ENCODE assay signal across 8 cellular contexts in the genomic region with DNA sequence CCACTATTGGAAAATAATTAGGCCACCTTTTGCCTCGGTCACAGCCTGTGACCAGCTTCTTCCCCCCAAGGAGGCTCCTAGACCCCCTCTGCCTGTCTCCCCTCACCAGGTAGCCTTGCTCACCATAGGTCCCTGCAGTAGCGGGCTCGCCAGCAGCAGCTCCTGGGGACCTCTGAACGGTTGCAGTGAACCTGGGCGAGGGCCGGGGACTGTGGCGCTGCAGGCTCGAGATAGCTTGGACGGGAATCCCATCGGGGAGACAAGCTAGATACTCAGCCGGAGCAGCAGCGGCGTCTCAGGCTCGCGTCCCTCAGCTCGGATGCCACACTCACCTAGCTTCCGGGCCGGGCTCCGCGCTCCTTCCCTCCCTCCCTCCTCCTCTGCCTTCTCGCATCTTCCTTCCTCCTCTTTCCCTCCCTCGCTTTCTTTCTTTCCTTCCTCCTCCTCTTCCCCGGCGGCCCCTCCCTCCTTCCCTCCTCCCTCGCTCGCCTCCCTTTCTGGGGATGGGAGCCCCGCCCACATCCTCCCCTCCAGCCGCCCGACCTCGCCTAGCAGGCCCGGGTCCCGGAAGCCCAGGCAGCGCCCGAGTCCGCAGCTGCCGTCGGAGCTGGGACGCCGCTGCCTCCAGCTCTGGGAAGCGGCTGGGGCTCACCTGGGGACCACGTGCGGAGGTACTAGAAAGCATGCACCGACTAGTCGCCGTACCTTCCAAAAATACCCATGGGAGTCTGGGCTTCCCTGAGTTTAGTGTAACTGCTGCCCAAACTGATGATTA. TPM values are rescaled to one million over a fixed set of nuclear protein-coding genes. Genes with fewer than 3 reads are reported as not detected.
DNase-seq lines count a peak whose midpoint lies in the region; ATAC-seq lines count a peak whose summit lies in the region.

TSS of gene BMP4 (minus strand) at position 399 of the 775 bp plus-strand sequence. CDS start 4,603 bp downstream, outside the sequence.

- no peaks in the 10 kb centered on the region for H3K9me3 ChIP-seq in T-helper 17 cell (ENCODE audit: control insufficient read depth, low read length, poor library complexity, severe bottlenecking)
- no peaks in the 10 kb centered on the region for H3K9me3 ChIP-seq in naive thymus-derived CD4-positive, alpha-beta T cell (ENCODE audit: control insufficient read depth in 2 of 3, low read length in 3 of 3)

- ATAC-seq in T-helper 17 cell = peak; percentile 56
- no peak for ATAC-seq in naive thymus-derived CD4-positive, alpha-beta T cell
- ATAC-seq in GM19467 (IDR thresholded peaks at IDR 0.05; ENCODE audit: unreplicated experiment) = no peak

- no peak within 1 kb of the TSS for H3K27ac ChIP-seq in naive thymus-derived CD4-positive, alpha-beta T cell (ENCODE audit: low read depth, low read length)

- peak within 1 kb of the TSS; percentile 90 for H3K4me3 Mint-ChIP-seq in T-helper 17 cell
- H3K4me3 Mint-ChIP-seq in naive thymus-derived CD4-positive, alpha-beta T cell = peak within 1 kb of the TSS; percentile 54 to 88 (median 75)

- H3K4me1 ChIP-seq in naive thymus-derived CD4-positive, alpha-beta T cell (ENCODE audit: control insufficient read depth in 2 of 2, insufficient read depth in 2 of 2, low read length in 2 of 2) = peaks cover 0 to 14% of the 10 kb centered on the region in 2 donors

- no peak within 1 kb of the TSS for H3K27ac Mint-ChIP-seq in T-helper 17 cell
- peak within 1 kb of the TSS in 1 of 9 donors; percentile 31 for H3K27ac Mint-ChIP-seq in naive thymus-derived CD4-positive, alpha-beta T cell

- no peaks in the 10 kb centered on the region for H3K36me3 ChIP-seq in naive thymus-derived CD4-positive, alpha-beta T cell (ENCODE audit: control insufficient read depth in 2 of 3, insufficient read depth in 3 of 3, low read length in 3 of 3)

- POLR2A ChIA-PET in naive thymus-derived CD4-positive, alpha-beta T cell (lab: Charles Lee) = no interaction called here

- CTCF ChIA-PET in naive thymus-derived CD4-positive, alpha-beta T cell (lab: Charles Lee) = no interaction called here

- peaks cover 0 to 7% of the 10 kb centered on the region in 2 donors for H3K27me3 ChIP-seq in naive thymus-derived CD4-positive, alpha-beta T cell (ENCODE audit: control insufficient read depth in 2 of 2, insufficient read depth in 2 of 2, low read length in 2 of 2)

- H3K36me3 Mint-ChIP-seq in T-helper 17 cell (ENCODE audit: low read depth) = peaks cover 4% of the 10 kb centered on the region
- no peaks in the 10 kb centered on the region for H3K36me3 Mint-ChIP-seq in naive thymus-derived CD4-positive, alpha-beta T cell

- peak within 1 kb of the TSS; percentile 37 for H3K4me3 ChIP-seq in naive thymus-derived CD4-positive, alpha-beta T cell (ENCODE audit: low read length)

- H3K9me3 Mint-ChIP-seq in naive thymus-derived CD4-positive, alpha-beta T cell = peaks cover 0 to 9% (median 0%) of the 10 kb centered on the region in 11 donors

- peak in 2 of 3 donors; percentile 2 to 3 for DNase-seq in stimulated activated CD4-positive, alpha-beta T cell treated with anti-CD3 and anti-CD28 coated beads, Interleukin-12 subunit alpha, Interleukin-12 subunit beta, amount 100 ng/mL, for 48 hours (ENCODE audit: low read depth in 2 of 3, low spot score in 1 of 3)
- no peak for DNase-seq in stimulated activated CD4-positive, alpha-beta T cell treated with anti-CD3 and anti-CD28 coated beads, Interleukin-2, amount 100 ng/mL, for 48 hours
- DNase-seq in T-helper 17 cell (no peak), fibroblast of gingiva (ENCODE audit: low read depth) (peak; percentile 44), AML-193 (lab: John Stamatoyannopoulos, UW) (no peak)
- peak in 2 of 9 donors; percentile 9 to 31 for DNase-seq in naive thymus-derived CD4-positive, alpha-beta T cell
- no peak for DNase-seq in NK-92 treated with Interleukin-12 subunit alpha and Interleukin-12 subunit beta, amount 100 ng/mL, for 24 hours (lab: John Stamatoyannopoulos, UW)

- intact Hi-C loops in naive thymus-derived CD4-positive, alpha-beta T cell (cut with micrococcal nuclease) = loop anchor here in 1 of 2 donors (10.0 kb wide), 1 partner anchor 1402 kb away; the partner anchor contains the start of genes GPR137C and TXNDC16

- H3K27me3 Mint-ChIP-seq in T-helper 17 cell = peaks cover 73% of the 10 kb centered on the region
- H3K27me3 Mint-ChIP-seq in naive thymus-derived CD4-positive, alpha-beta T cell = peaks cover 58 to 84% (median 66%) of the 10 kb centered on the region in 5 donors

- H3K4me1 Mint-ChIP-seq in T-helper 17 cell = peaks cover 28% of the 10 kb centered on the region
- H3K4me1 Mint-ChIP-seq in naive thymus-derived CD4-positive, alpha-beta T cell = peaks cover 6 to 41% (median 32%) of the 10 kb centered on the region in 7 donors

RNA-seq across cellular contexts. Expression of gene BMP4, which starts in this region (rescaled TPM):
- total RNA-seq in T-helper 17 cell = not detected
- 1 to 10 TPM in 2 of 5 experiments, under 1 TPM in 1, not detected in 2; 0.27 to 2.3 (median 1.6) TPM for total RNA-seq in naive thymus-derived CD4-positive, alpha-beta T cell
- polyA plus RNA-seq in naive thymus-derived CD4-positive, alpha-beta T cell = 1 to 10 TPM in 1 of 2 donors, under 1 TPM in 1; 0.24 to 1.3 TPM

Comparison
In these comparisons a context has a peak if more than half of its experiments do, and no peak if none do; other contexts are left out.
1. DNase-seq: peak in stimulated activated CD4-positive, alpha-beta T cell treated with anti-CD3 and anti-CD28 coated beads, Interleukin-12 subunit alpha, Interleukin-12 subunit beta, amount 100 ng/mL, for 48 hours (2 of 3) and fibroblast of gingiva (single experiment); none in stimulated activated CD4-positive, alpha-beta T cell treated with anti-CD3 and anti-CD28 coated beads, Interleukin-2, amount 100 ng/mL, for 48 hours (0 of 2), T-helper 17 cell (0 of 3), AML-193 (0 of 2) and NK-92 treated with Interleukin-12 subunit alpha and Interleukin-12 subunit beta, amount 100 ng/mL, for 24 hours (single experiment).
2. Peak in ATAC-seq in T-helper 17 cell; RNA of the gene not detected or under 1 TPM.